ENCODE assay signal across 1 cellular context in the genomic region with DNA sequence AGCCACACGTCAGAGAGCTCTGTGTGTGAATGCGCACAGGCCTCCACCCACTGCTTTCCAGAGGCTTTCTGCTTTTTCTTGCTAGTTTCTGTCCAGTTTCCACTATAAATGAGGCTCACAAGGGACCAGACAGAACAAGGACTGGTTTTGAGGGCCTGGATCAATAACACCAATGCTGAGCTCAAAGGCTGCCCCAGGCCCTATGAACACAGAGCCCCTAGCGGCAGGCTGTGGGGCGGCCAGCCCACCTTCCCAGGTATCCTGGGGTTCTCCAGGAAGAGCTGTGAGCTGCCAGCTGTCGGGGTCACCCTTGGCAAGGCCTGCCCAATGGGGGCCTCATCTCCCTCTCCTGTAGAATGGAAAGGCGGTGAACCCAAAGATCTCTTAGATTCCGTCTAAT.
TF ChIP-seq lines count a peak whose summit lies in the region.

No MANE protein-coding gene starts in this region.

TF ChIP-seq in HepG2, 621 proteins besides CTCF, POLR2A, EP300 and RAD21 (continued from another document and continues in another):
- TF ChIP-seq PRDM4 (CRISPR knock-in tag; IDR thresholded peaks at IDR 0.05; ENCODE audit: borderline replicate concordance) = no peak
- TF ChIP-seq ZNF362 (CRISPR knock-in tag; IDR thresholded peaks at IDR 0.05; ENCODE audit: borderline replicate concordance) = no peak
- no peak for TF ChIP-seq HOXA5 (CRISPR knock-in tag; IDR thresholded peaks at IDR 0.05)
- TF ChIP-seq U2AF1 (optimal IDR thresholded peaks at IDR 0.05; ENCODE audit: low read depth, low read length) = no peak
- TF ChIP-seq, protein P1, sequence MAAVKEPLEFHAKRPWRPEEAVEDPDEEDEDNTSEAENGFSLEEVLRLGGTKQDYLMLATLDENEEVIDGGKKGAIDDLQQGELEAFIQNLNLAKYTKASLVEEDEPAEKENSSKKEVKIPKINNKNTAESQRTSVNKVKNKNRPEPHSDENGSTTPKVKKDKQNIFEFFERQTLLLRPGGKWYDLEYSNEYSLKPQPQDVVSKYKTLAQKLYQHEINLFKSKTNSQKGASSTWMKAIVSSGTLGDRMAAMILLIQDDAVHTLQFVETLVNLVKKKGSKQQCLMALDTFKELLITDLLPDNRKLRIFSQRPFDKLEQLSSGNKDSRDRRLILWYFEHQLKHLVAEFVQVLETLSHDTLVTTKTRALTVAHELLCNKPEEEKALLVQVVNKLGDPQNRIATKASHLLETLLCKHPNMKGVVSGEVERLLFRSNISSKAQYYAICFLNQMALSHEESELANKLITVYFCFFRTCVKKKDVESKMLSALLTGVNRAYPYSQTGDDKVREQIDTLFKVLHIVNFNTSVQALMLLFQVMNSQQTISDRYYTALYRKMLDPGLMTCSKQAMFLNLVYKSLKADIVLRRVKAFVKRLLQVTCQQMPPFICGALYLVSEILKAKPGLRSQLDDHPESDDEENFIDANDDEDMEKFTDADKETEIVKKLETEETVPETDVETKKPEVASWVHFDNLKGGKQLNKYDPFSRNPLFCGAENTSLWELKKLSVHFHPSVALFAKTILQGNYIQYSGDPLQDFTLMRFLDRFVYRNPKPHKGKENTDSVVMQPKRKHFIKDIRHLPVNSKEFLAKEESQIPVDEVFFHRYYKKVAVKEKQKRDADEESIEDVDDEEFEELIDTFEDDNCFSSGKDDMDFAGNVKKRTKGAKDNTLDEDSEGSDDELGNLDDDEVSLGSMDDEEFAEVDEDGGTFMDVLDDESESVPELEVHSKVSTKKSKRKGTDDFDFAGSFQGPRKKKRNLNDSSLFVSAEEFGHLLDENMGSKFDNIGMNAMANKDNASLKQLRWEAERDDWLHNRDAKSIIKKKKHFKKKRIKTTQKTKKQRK (IDR thresholded peaks at IDR 0.05; ENCODE audit: low read length) = no peak
- no peak for TF ChIP-seq ZNF792 (CRISPR knock-in tag; IDR thresholded peaks at IDR 0.05)
- no peak for TF ChIP-seq ZNF253 (CRISPR knock-in tag; IDR thresholded peaks at IDR 0.05; ENCODE audit: borderline replicate concordance)
- TF ChIP-seq, protein P2, sequence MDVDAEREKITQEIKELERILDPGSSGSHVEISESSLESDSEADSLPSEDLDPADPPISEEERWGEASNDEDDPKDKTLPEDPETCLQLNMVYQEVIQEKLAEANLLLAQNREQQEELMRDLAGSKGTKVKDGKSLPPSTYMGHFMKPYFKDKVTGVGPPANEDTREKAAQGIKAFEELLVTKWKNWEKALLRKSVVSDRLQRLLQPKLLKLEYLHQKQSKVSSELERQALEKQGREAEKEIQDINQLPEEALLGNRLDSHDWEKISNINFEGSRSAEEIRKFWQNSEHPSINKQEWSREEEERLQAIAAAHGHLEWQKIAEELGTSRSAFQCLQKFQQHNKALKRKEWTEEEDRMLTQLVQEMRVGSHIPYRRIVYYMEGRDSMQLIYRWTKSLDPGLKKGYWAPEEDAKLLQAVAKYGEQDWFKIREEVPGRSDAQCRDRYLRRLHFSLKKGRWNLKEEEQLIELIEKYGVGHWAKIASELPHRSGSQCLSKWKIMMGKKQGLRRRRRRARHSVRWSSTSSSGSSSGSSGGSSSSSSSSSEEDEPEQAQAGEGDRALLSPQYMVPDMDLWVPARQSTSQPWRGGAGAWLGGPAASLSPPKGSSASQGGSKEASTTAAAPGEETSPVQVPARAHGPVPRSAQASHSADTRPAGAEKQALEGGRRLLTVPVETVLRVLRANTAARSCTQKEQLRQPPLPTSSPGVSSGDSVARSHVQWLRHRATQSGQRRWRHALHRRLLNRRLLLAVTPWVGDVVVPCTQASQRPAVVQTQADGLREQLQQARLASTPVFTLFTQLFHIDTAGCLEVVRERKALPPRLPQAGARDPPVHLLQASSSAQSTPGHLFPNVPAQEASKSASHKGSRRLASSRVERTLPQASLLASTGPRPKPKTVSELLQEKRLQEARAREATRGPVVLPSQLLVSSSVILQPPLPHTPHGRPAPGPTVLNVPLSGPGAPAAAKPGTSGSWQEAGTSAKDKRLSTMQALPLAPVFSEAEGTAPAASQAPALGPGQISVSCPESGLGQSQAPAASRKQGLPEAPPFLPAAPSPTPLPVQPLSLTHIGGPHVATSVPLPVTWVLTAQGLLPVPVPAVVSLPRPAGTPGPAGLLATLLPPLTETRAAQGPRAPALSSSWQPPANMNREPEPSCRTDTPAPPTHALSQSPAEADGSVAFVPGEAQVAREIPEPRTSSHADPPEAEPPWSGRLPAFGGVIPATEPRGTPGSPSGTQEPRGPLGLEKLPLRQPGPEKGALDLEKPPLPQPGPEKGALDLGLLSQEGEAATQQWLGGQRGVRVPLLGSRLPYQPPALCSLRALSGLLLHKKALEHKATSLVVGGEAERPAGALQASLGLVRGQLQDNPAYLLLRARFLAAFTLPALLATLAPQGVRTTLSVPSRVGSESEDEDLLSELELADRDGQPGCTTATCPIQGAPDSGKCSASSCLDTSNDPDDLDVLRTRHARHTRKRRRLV (CRISPR knock-in tag; IDR thresholded peaks at IDR 0.05) = no peak
- 0 out of 2 replicates have a peak, but pooled peaks have one; percentile 30 for TF ChIP-seq GATAD1 (CRISPR knock-in tag; IDR thresholded peaks at IDR 0.05)
- TF ChIP-seq TAF15 (IDR thresholded peaks at IDR 0.05; ENCODE audit: low read depth, low read length, poor library complexity, severe bottlenecking) = no peak
- TF ChIP-seq HMGXB4 (CRISPR knock-in tag; IDR thresholded peaks at IDR 0.05; ENCODE audit: borderline replicate concordance in 1 of 2, low read depth in 1 of 2) = peak; percentile 38 to 47; a peak in 2 of 4 replicates
- no peak for TF ChIP-seq CENPX (CRISPR knock-in tag; IDR thresholded peaks at IDR 0.05)
- TF ChIP-seq PHF8 (CRISPR knock-in tag; IDR thresholded peaks at IDR 0.05) = 0 out of 2 replicates have a peak, but pooled peaks have one; percentile 30
- 0 out of 2 replicates have a peak, but pooled peaks have one; percentile 26 for TF ChIP-seq HDAC1 (CRISPR knock-in tag; IDR thresholded peaks at IDR 0.05)
- TF ChIP-seq DRAP1 (CRISPR knock-in tag; IDR thresholded peaks at IDR 0.05) = no peak
- no peak for TF ChIP-seq ELF4 (CRISPR knock-in tag; IDR thresholded peaks at IDR 0.05; ENCODE audit: borderline replicate concordance)
- TF ChIP-seq, protein P3, sequence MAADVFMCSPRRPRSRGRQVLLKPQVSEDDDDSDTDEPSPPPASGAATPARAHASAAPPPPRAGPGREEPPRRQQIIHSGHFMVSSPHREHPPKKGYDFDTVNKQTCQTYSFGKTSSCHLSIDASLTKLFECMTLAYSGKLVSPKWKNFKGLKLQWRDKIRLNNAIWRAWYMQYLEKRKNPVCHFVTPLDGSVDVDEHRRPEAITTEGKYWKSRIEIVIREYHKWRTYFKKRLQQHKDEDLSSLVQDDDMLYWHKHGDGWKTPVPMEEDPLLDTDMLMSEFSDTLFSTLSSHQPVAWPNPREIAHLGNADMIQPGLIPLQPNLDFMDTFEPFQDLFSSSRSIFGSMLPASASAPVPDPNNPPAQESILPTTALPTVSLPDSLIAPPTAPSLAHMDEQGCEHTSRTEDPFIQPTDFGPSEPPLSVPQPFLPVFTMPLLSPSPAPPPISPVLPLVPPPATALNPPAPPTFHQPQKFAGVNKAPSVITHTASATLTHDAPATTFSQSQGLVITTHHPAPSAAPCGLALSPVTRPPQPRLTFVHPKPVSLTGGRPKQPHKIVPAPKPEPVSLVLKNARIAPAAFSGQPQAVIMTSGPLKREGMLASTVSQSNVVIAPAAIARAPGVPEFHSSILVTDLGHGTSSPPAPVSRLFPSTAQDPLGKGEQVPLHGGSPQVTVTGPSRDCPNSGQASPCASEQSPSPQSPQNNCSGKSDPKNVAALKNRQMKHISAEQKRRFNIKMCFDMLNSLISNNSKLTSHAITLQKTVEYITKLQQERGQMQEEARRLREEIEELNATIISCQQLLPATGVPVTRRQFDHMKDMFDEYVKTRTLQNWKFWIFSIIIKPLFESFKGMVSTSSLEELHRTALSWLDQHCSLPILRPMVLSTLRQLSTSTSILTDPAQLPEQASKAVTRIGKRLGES (CRISPR knock-in tag; IDR thresholded peaks at IDR 0.05; ENCODE audit: borderline replicate concordance) = no peak
- TF ChIP-seq, protein P4, sequence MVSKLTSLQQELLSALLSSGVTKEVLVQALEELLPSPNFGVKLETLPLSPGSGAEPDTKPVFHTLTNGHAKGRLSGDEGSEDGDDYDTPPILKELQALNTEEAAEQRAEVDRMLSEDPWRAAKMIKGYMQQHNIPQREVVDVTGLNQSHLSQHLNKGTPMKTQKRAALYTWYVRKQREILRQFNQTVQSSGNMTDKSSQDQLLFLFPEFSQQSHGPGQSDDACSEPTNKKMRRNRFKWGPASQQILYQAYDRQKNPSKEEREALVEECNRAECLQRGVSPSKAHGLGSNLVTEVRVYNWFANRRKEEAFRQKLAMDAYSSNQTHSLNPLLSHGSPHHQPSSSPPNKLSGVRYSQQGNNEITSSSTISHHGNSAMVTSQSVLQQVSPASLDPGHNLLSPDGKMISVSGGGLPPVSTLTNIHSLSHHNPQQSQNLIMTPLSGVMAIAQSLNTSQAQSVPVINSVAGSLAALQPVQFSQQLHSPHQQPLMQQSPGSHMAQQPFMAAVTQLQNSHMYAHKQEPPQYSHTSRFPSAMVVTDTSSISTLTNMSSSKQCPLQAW (CRISPR knock-in tag; IDR thresholded peaks at IDR 0.05) = no peak
- no peak for TF ChIP-seq RFX1 (IDR thresholded peaks at IDR 0.05)
- no peak; the same call in 1 of the 2 replicates for TF ChIP-seq KAT7 (CRISPR knock-in tag; IDR thresholded peaks at IDR 0.05; ENCODE audit: borderline replicate concordance)
- no peak for TF ChIP-seq ZNF800 (CRISPR knock-in tag; IDR thresholded peaks at IDR 0.05)
- TF ChIP-seq ZNF605 (CRISPR knock-in tag; IDR thresholded peaks at IDR 0.05) = 0 out of 2 replicates have a peak, but pooled peaks have one; percentile 49
- TF ChIP-seq NFKBIZ (CRISPR knock-in tag; IDR thresholded peaks at IDR 0.05) = no peak
- no peak for TF ChIP-seq ZNF383 (CRISPR knock-in tag; IDR thresholded peaks at IDR 0.05; ENCODE audit: borderline replicate concordance)
- no peak for TF ChIP-seq ZNF768 (CRISPR knock-in tag; IDR thresholded peaks at IDR 0.05)
- TF ChIP-seq, protein P5, sequence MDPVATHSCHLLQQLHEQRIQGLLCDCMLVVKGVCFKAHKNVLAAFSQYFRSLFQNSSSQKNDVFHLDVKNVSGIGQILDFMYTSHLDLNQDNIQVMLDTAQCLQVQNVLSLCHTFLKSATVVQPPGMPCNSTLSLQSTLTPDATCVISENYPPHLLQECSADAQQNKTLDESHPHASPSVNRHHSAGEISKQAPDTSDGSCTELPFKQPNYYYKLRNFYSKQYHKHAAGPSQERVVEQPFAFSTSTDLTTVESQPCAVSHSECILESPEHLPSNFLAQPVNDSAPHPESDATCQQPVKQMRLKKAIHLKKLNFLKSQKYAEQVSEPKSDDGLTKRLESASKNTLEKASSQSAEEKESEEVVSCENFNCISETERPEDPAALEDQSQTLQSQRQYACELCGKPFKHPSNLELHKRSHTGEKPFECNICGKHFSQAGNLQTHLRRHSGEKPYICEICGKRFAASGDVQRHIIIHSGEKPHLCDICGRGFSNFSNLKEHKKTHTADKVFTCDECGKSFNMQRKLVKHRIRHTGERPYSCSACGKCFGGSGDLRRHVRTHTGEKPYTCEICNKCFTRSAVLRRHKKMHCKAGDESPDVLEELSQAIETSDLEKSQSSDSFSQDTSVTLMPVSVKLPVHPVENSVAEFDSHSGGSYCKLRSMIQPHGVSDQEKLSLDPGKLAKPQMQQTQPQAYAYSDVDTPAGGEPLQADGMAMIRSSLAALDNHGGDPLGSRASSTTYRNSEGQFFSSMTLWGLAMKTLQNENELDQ (CRISPR knock-in tag; IDR thresholded peaks at IDR 0.05; ENCODE audit: borderline replicate concordance) = no peak
- TF ChIP-seq ZNF879 (CRISPR knock-in tag; IDR thresholded peaks at IDR 0.05) = no peak
